ENCODE assay signal across 12 cellular contexts in the genomic region with DNA sequence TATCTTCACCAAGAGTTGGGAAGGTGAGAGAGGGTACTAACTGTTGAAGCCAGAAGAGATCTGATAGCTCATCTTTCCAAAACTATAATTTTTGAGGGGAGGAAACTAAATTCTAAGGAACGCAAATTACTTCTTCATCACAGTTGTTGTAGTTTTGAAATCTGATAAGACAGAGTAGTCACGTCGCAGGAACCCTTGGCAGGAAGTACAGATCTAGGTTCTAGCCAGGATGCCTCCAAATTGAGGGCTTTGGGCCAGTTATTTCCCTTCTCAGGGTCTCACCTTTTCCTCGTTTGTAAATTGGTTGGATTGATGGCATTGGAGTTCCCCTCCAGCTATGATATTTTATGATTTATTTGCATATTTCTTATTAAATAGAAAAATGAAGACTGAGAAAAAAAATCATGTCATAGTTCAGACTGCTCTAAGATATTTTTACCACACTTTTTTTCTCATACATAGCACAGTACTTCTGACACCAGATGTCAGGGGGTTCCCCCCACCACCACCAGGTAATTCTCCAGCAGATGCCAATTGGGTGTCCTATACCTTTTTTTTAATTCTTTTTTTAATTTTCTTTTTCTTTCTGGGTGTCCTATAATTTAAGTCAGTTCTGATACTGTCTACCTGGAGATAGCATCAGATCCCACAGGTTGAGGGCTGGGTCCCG. TPM values are rescaled to one million over a fixed set of nuclear protein-coding genes. Genes with fewer than 3 reads are reported as not detected.
A peak's percentile ranks its signal among the peaks of the same experiment; 100 is the strongest.
DNase-seq lines count a peak whose midpoint lies in the region; ATAC-seq and TF ChIP-seq lines count a peak whose summit lies in the region.
"Had no signal": no experiment of that assay in that cellular context is flagged by ENCODE, and none has a peak within 500 bp of the region (broad histone marks: within the 10 kb centered on the region; RNA-seq: fewer than 3 reads in every experiment).

No MANE protein-coding gene starts in this region.

- CTCF ChIA-PET in activated CD8-positive, alpha-beta T cell treated with anti-CD3 and anti-CD28 coated beads, Interleukin-2, amount 10 ng/mL, durations not matched to agents 7 days and 5 days (lab: Charles Lee) = interaction anchor here (0.5 to 3.2 kb wide), 6 partner anchors 13 to 120 kb away, joined by 3 to 14 read pairs (median 6); no protein-coding TSS in a partner anchor

- POLR2A ChIA-PET in activated CD8-positive, alpha-beta T cell treated with anti-CD3 and anti-CD28 coated beads, Interleukin-2, amount 10 ng/mL, durations not matched to agents 7 days and 5 days (lab: Charles Lee) = interaction anchor here (1.1 to 1.5 kb wide), 3 partner anchors 32 to 88 kb away, joined by 3 read pairs; partner anchors contain the start of genes APH1B and RAB8B

- DNase-seq in LHCN-M2 (ENCODE audit: low read depth) (peak; percentile 55), fibroblast of villous mesenchyme (ENCODE audit: low read depth) (peak; percentile 30), Peyer's patch (no peak), cerebellar nuclear complex (lab: John Stamatoyannopoulos, UW) (no peak), cerebellum (ENCODE audit: low spot score) (no peak)
- peak; percentile 32 for DNase-seq in activated CD8-positive, alpha-beta T cell treated with anti-CD3 and anti-CD28 coated beads, Interleukin-2, amount 10 ng/mL, durations not matched to agents 7 days and 5 days
- DNase-seq: left cardiac atrium; NCI-H2081; stimulated activated CD4-positive, alpha-beta T cell treated with anti-CD3 and anti-CD28 coated beads, Interleukin-12 subunit alpha, Interleukin-12 subunit beta, amount 100 ng/mL, for 4 hours; substantia nigra had no signal

- H3K27me3 Mint-ChIP-seq in activated CD8-positive, alpha-beta T cell treated with anti-CD3 and anti-CD28 coated beads, Interleukin-2, amount 10 ng/mL, durations not matched to agents 7 days and 5 days (ENCODE audit: low read depth) = no peaks in the 10 kb centered on the region

- TF ChIP-seq POLR2A in Peyer's patch (IDR thresholded peaks at IDR 0.05) = no peak

- H3K9me3 ChIP-seq in Peyer's patch = no peaks in the 10 kb centered on the region

- peaks cover 0 to 7% (median 2%) of the 10 kb centered on the region in 3 donors for H3K36me3 ChIP-seq in Peyer's patch

- H3K27me3 ChIP-seq in Peyer's patch = no peaks in the 10 kb centered on the region

- no peak overlapping the region for H3K4me3 Mint-ChIP-seq in activated CD8-positive, alpha-beta T cell treated with anti-CD3 and anti-CD28 coated beads, Interleukin-2, amount 10 ng/mL, durations not matched to agents 7 days and 5 days

- H3K9me3 Mint-ChIP-seq in activated CD8-positive, alpha-beta T cell treated with anti-CD3 and anti-CD28 coated beads, Interleukin-2, amount 10 ng/mL, durations not matched to agents 7 days and 5 days (ENCODE audit: insufficient read depth) = no peaks in the 10 kb centered on the region

- peaks cover 0 to 7% (median 0%) of the 10 kb centered on the region in 4 donors for H3K4me1 ChIP-seq in Peyer's patch

- peak; percentile 71 for ATAC-seq in activated CD8-positive, alpha-beta T cell treated with anti-CD3 and anti-CD28 coated beads, Interleukin-2, amount 10 ng/mL, durations not matched to agents 7 days and 5 days
- ATAC-seq in HG03432 (IDR thresholded peaks at IDR 0.05; ENCODE audit: unreplicated experiment) = no peak

- H3K27ac ChIP-seq in skin epidermis = peak overlapping the region in 14 of 21 experiments; percentile 32 to 72 (median 52)
- H3K27ac ChIP-seq in Peyer's patch = peak overlapping the region in 2 of 4 donors; percentile 54 to 65

- peak overlapping the region; percentile 81 for H3K27ac Mint-ChIP-seq in activated CD8-positive, alpha-beta T cell treated with anti-CD3 and anti-CD28 coated beads, Interleukin-2, amount 10 ng/mL, durations not matched to agents 7 days and 5 days

- H3K4me1 Mint-ChIP-seq in activated CD8-positive, alpha-beta T cell treated with anti-CD3 and anti-CD28 coated beads, Interleukin-2, amount 10 ng/mL, durations not matched to agents 7 days and 5 days (ENCODE audit: low read depth) = peaks cover 35% of the 10 kb centered on the region

- H3K4me3 ChIP-seq in fibroblast of villous mesenchyme (ENCODE audit: low read depth, low read length) (no peak overlapping the region), skin epidermis (no peak overlapping the region), Peyer's patch (no peak overlapping the region)

- TF ChIP-seq CTCF in fibroblast of villous mesenchyme (IDR thresholded peaks at IDR 0.05; ENCODE audit: insufficient read depth, low read depth, low read length) (no peak), Peyer's patch (IDR thresholded peaks at IDR 0.05) (no peak)

- peaks cover 64% of the 10 kb centered on the region for H3K36me3 Mint-ChIP-seq in activated CD8-positive, alpha-beta T cell treated with anti-CD3 and anti-CD28 coated beads, Interleukin-2, amount 10 ng/mL, durations not matched to agents 7 days and 5 days (ENCODE audit: low read depth)

RNA-seq across cellular contexts. Expression of gene APH1B, which starts 32.3 kb away (rescaled TPM):
- total RNA-seq in LHCN-M2 (2014; rRNA removed) (27.3 and 32.8 TPM in 2 replicates), fibroblast of villous mesenchyme (14.5 and 19.9 TPM in 2 replicates), Peyer's patch (1 to 10 TPM; 3.3 to 4.8 (median 3.9) TPM), cerebellum (22.2 TPM)
- polyA plus RNA-seq in LHCN-M2 (2012) = 17.8 TPM
- 10 to 100 TPM in 1 of 2 experiments, 1 to 10 TPM in 1; 9.1 to 10.1 TPM for total RNA-seq in activated CD8-positive, alpha-beta T cell treated with anti-CD3 and anti-CD28 coated beads, Interleukin-2, amount 10 ng/mL, durations not matched to agents 7 days and 5 days

RNA-seq across cellular contexts. Expression of gene RAB8B, which starts 55.7 kb away (rescaled TPM):
- total RNA-seq in LHCN-M2 (2014; rRNA removed) (34.6 and 39.1 TPM in 2 replicates), fibroblast of villous mesenchyme (71.5 and 97.2 TPM in 2 replicates), Peyer's patch (10 to 100 TPM; 11.7 to 35.5 (median 25.3) TPM), cerebellum (61.5 TPM)
- 18.0 TPM for polyA plus RNA-seq in LHCN-M2 (2012)
- 100 to 1,000 TPM; 112 to 113 TPM for total RNA-seq in activated CD8-positive, alpha-beta T cell treated with anti-CD3 and anti-CD28 coated beads, Interleukin-2, amount 10 ng/mL, durations not matched to agents 7 days and 5 days

Comparison
In these comparisons a context has a peak if more than half of its experiments do, and no peak if none do; other contexts are left out.
1. DNase-seq: peak in LHCN-M2 (single experiment), activated CD8-positive, alpha-beta T cell treated with anti-CD3 and anti-CD28 coated beads, Interleukin-2, amount 10 ng/mL, durations not matched to agents 7 days and 5 days (single experiment) and fibroblast of villous mesenchyme (single experiment); none in Peyer's patch (0 of 3), cerebellar nuclear complex (0 of 2) and cerebellum (single experiment).